Comparison of ENCODE assay signal across 8 cellular contexts in the genomic region with DNA sequence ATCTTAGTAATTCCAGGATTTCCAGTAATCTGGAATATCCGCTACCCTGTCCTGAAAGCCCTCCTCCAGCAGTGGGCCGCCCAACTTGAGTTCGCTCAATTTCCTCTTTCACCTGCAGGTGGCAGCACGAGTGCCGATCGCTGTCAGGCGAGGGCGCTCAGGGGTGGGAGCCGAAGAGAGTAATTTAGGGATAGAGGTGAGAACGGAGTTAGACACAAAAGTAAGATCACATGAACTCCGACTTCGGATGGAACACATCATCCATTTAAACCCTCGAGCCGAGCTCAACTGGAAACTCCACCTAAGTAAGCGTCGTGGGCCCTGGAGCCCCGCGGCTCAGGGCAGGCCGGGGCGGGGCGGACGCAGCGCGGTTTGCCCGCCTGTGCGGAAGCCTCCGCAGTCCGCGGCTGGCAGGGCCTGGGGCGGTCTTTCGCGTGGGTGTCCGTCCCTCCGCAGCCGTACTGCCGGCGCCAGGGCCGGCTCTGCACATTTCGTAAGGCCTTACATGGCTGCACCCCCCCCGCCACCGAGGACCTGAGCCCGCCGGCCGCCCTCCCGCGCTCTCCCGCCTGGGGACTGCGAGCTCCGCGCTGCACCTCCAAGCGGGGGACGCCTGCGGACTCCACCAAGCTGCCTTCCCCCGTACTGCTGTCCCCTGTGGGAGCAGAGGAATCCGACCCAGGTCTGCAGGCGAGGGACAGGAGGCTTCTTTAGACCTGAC.
DNase-seq lines count a peak whose midpoint lies in the region; ATAC-seq, FAIRE-seq and TF ChIP-seq lines count a peak whose summit lies in the region.

No MANE protein-coding gene starts in this region.

- no peak for TF ChIP-seq EP300 in A549 (IDR thresholded peaks at IDR 0.05)

- H3K27ac ChIP-seq in A549 (peak overlapping the region; percentile 13 to 83; a peak in 4 of 6 replicates), WERI-Rb-1 (peak overlapping the region; percentile 46), spleen (peak overlapping the region in 5 of 8 donors; percentile 34 to 80 (median 60))

- POLR2A ChIA-PET in A549 (lab: Yijun Ruan, JAX) = no interaction called here

- no peaks in the 10 kb centered on the region for H3K9me3 ChIP-seq in A549
- H3K9me3 ChIP-seq in WERI-Rb-1 (ENCODE audit: severe bottlenecking) = no peaks in the 10 kb centered on the region
- H3K9me3 ChIP-seq in spleen = no peaks in the 10 kb centered on the region

- peak; percentile 98 for TF ChIP-seq CTCF in A549 (IDR thresholded peaks at IDR 0.05)
- TF ChIP-seq CTCF in WERI-Rb-1 (IDR thresholded peaks at IDR 0.05; ENCODE audit: low read depth, low read length) = peak; percentile 81
- peak; percentile 80 for TF ChIP-seq CTCF in bronchial epithelial cell (IDR thresholded peaks at IDR 0.05; ENCODE audit: insufficient read depth, low read length, severe bottlenecking)
- TF ChIP-seq CTCF in spleen (IDR thresholded peaks at IDR 0.05 in 8 of 11, conservative IDR thresholded peaks at IDR 0.05 in 3 of 11) = peak; percentile 60 to 93 (median 88)

- 2% methylated on average over 30 of the region's 56 CpGs for WGBS in A549 (ENCODE audit: missing lambda C conversion rate)
- 1% methylated on average over 50 to 56 of the region's 56 CpGs for WGBS in spleen, 5 donors

- no peaks in the 10 kb centered on the region for H3K36me3 ChIP-seq in WERI-Rb-1
- no peaks in the 10 kb centered on the region for H3K36me3 ChIP-seq in bronchial epithelial cell (ENCODE audit: control insufficient read depth, insufficient read depth, low read length)
- H3K36me3 ChIP-seq in spleen = no peaks in the 10 kb centered on the region

- peak; percentile 89 to 90 for TF ChIP-seq RAD21 in A549 (conservative IDR thresholded peaks at IDR 0.05 in 1 of 2, IDR thresholded peaks at IDR 0.05 in 1 of 2)

- ATAC-seq in A549 = peak; percentile 90 to 97
- ATAC-seq in GM18519 (IDR thresholded peaks at IDR 0.05; ENCODE audit: low FRiP score, unreplicated experiment) = peak; percentile 85
- peak; percentile 93 for ATAC-seq in HG03066 (IDR thresholded peaks at IDR 0.05; ENCODE audit: low read depth, unreplicated experiment)

- DNase-seq in A549 (ENCODE audit: low read depth in 1 of 2, low spot score in 1 of 2) (peak; percentile 81 to 82), NCI-H2171 (lab: John Stamatoyannopoulos, UW) (peak; percentile 63), WERI-Rb-1 (peak; percentile 91), bronchial epithelial cell (ENCODE audit: low read depth) (peak; percentile 73), iris pigment epithelial cell (ENCODE audit: low read depth) (peak; percentile 71), spleen (peak; percentile 93)

- H3K27me3 ChIP-seq in WERI-Rb-1 (ENCODE audit: insufficient read depth, low read depth, severe bottlenecking) (no peaks in the 10 kb centered on the region), bronchial epithelial cell (ENCODE audit: control insufficient read depth, insufficient read depth, low read length) (no peaks in the 10 kb centered on the region), spleen (replicated peaks in 1 of 7) (peaks cover 0 to 33% (median 0%) of the 10 kb centered on the region in 7 donors)

- peak overlapping the region; percentile 86 for H3K4me2 ChIP-seq in A549

- intact Hi-C loops in spleen (cut with DNase I; ENCODE audit: low total_unique reads) = loop anchor here (2.0 kb wide), 1 partner anchor 162 kb away; no protein-coding TSS in a partner anchor

- H3K4me1 ChIP-seq in A549 (no peaks in the 10 kb centered on the region), spleen (peaks cover 0 to 15% (median 8%) of the 10 kb centered on the region in 6 donors)

- FAIRE-seq in A549 (lab: Jason Lieb, UNC) (no peak), bronchial epithelial cell (lab: Jason Lieb, UNC) (no peak)

- no peak for TF ChIP-seq POLR2A in A549 (IDR thresholded peaks at IDR 0.05; ENCODE audit: low read length)
- no peak for TF ChIP-seq POLR2A in spleen (IDR thresholded peaks at IDR 0.05)

- H3K4me3 ChIP-seq in A549 (peak overlapping the region; percentile 47), WERI-Rb-1 (ENCODE audit: low read depth, low read length) (peak overlapping the region; percentile 69), bronchial epithelial cell (ENCODE audit: low read depth, low read length) (peak overlapping the region; percentile 54), spleen (peak overlapping the region; percentile 45 to 71 (median 50))

- CTCF ChIA-PET in A549 (lab: Yijun Ruan, JAX) = interaction anchor here (0.6 to 9.8 kb wide), 39 partner anchors 9 to 207 kb away, joined by 3 to 238 read pairs (median 5); partner anchors contain the start of gene HK2

TF ChIP-seq in A549, 52 proteins besides CTCF, POLR2A, EP300 and RAD21:
- TF ChIP-seq USF2 (IDR thresholded peaks at IDR 0.05) (0 out of 2 replicates have a peak, but pooled peaks have one; percentile 4), MAX (IDR thresholded peaks at IDR 0.05) (peak; percentile 71), SMC3 (IDR thresholded peaks at IDR 0.05) (peak; percentile 97), KDM1A (IDR thresholded peaks at IDR 0.05; ENCODE audit: low read depth) (no peak), HOXA7 (CRISPR knock-in tag; IDR thresholded peaks at IDR 0.05) (no peak), RNF2 (IDR thresholded peaks at IDR 0.05; ENCODE audit: borderline replicate concordance, low read depth) (no peak), JUN (IDR thresholded peaks at IDR 0.05) (0 out of 5 replicates have a peak, but pooled peaks of 1 of the 2 experiments have one; percentile 19), MAZ (IDR thresholded peaks at IDR 0.05; ENCODE audit: borderline replicate concordance, low read depth, low read length) (no peak), GATA3 (IDR thresholded peaks at IDR 0.05; ENCODE audit: borderline replicate concordance) (no peak), HMGXB4 (CRISPR knock-in tag; IDR thresholded peaks at IDR 0.05; ENCODE audit: borderline replicate concordance) (peak; percentile 58; the same call in 1 of the 2 replicates), RARB (CRISPR knock-in tag; IDR thresholded peaks at IDR 0.05) (no peak)
- TF ChIP-seq, protein P1, sequence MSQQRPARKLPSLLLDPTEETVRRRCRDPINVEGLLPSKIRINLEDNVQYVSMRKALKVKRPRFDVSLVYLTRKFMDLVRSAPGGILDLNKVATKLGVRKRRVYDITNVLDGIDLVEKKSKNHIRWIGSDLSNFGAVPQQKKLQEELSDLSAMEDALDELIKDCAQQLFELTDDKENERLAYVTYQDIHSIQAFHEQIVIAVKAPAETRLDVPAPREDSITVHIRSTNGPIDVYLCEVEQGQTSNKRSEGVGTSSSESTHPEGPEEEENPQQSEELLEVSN (IDR thresholded peaks at IDR 0.05; ENCODE audit: borderline replicate concordance, low read depth) = peak; percentile 84
- TF ChIP-seq, protein P2, sequence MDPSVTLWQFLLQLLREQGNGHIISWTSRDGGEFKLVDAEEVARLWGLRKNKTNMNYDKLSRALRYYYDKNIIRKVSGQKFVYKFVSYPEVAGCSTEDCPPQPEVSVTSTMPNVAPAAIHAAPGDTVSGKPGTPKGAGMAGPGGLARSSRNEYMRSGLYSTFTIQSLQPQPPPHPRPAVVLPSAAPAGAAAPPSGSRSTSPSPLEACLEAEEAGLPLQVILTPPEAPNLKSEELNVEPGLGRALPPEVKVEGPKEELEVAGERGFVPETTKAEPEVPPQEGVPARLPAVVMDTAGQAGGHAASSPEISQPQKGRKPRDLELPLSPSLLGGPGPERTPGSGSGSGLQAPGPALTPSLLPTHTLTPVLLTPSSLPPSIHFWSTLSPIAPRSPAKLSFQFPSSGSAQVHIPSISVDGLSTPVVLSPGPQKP (IDR thresholded peaks at IDR 0.05; ENCODE audit: low read depth, low read length) = no peak

Comparison
In these comparisons a context has a peak if more than half of its experiments do, and no peak if none do; other contexts are left out.
1. Peak in every context shown above with its lines: DNase-seq, ATAC-seq, H3K4me3 ChIP-seq and H3K27ac ChIP-seq.